In the genomic region with DNA sequence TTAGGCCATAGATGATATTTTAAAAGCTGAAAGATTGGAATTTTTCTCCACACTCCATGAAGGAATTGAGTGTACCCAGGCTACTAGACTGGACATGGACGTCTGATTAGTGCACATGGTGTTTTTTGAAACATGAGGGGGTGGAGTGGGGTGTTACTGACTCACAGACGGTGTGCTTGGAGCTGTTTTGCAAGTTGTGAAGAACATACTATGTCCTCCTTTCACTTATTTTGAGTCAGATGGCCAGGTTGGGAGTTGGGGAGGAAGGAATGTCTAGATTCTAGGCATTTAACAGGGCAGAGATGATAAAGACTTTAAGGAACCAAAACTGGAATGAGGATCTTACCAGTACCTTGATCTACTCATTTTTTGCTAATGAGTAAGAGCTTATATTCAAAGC, we compare ENCODE assay signal across 33 cellular contexts.
A peak's percentile ranks its signal among the peaks of the same experiment; 100 is the strongest.
DNase-seq lines count a peak whose midpoint lies in the region; ATAC-seq, FAIRE-seq and TF ChIP-seq lines count a peak whose summit lies in the region.
"Had no signal": no experiment of that assay in that cellular context is flagged by ENCODE, and none has a peak within 500 bp of the region (broad histone marks: within the 10 kb centered on the region; RNA-seq: fewer than 3 reads in every experiment).

No MANE protein-coding gene starts in this region.

- H3K4me1 ChIP-seq in H9 (ENCODE audit: insufficient read depth, low read length) (no peaks in the 10 kb centered on the region), mammary epithelial cell (ENCODE audit: insufficient read depth, low read length) (no peaks in the 10 kb centered on the region), upper lobe of right lung (no peaks in the 10 kb centered on the region)
- H3K4me1 ChIP-seq: gastrocnemius medialis, testis, vagina had no signal

- TF ChIP-seq CTCF in H9 (conservative IDR thresholded peaks at IDR 0.05) (no peak), mammary epithelial cell (conservative IDR thresholded peaks at IDR 0.05 in 1 of 2, IDR thresholded peaks at IDR 0.05 in 1 of 2; ENCODE audit: extremely low read depth in 1 of 2, insufficient read depth in 1 of 2, low read depth in 1 of 2, low read length in 2 of 2) (no peak), neural cell (IDR thresholded peaks at IDR 0.05; ENCODE audit: poor library complexity, severe bottlenecking) (no peak), upper lobe of right lung (IDR thresholded peaks at IDR 0.05) (no peak)

- H3K9ac ChIP-seq in H9 (ENCODE audit: extremely low read depth, insufficient read length, low read length) (no peak overlapping the region), mammary epithelial cell (ENCODE audit: insufficient read depth, low read length) (no peak overlapping the region), neural cell (ENCODE audit: low read length) (no peak overlapping the region)
- H3K9ac ChIP-seq: BLaER1 treated with 17β-estradiol and CSF1 and Interleukin-3, amounts not matched to agents 10 nM and 100 nM had no signal

- H2BK15ac ChIP-seq in H9 (ENCODE audit: low read depth, low read length), result no peak overlapping the region

- H3F3A ChIP-seq in neural cell (ENCODE audit: insufficient read depth, low read length, poor library complexity, severe bottlenecking), result peaks cover 3% of the 10 kb centered on the region

- H3K18ac ChIP-seq in H9 (ENCODE audit: insufficient read length, low read depth, low read length), result no peak overlapping the region

- DNase-seq in H9 (no peak), mammary epithelial cell (peak; percentile 66), upper lobe of right lung (no peak), frontal cortex (ENCODE audit: low spot score in 2 of 2) (no peak)
- no peak for DNase-seq in activated T-cell treated with anti-CD3 and anti-CD28 coated beads, Interleukin-2, amount 50 U/mL, for 48 hours
- DNase-seq: activated CD4-positive, alpha-beta T cell treated with anti-CD3 and anti-CD28 coated beads, Interleukin-2, amount 10 ng/mL, durations not matched to agents 24 days and 14 days; activated CD8-positive, alpha-beta memory T cell treated with anti-CD3 and anti-CD28 coated beads for 24 hours; activated effector memory CD4-positive, alpha-beta T cell treated with anti-CD3 and anti-CD28 coated beads, Interleukin-2, amount 50 U/mL, for 16 hours; central memory CD4-positive, alpha-beta T cell; cortex of kidney; DMS153; gastrocnemius medialis; H7; hippocampal formation; Kasumi-1; left cardiac atrium; mucosa of descending colon; NCI-H1694; NCI-H510A; OCI-M1; small intestine; stimulated activated CD4-positive, alpha-beta T cell treated with anti-CD3 and anti-CD28 coated beads, Interleukin-2, amount 100 ng/mL, for 24 hours; stimulated activated naive CD8-positive, alpha-beta T cell treated with anti-CD3 and anti-CD28 coated beads, Interleukin-15, Interleukin-2, amounts not matched to agents 100 U/mL and 50 U/mL, for 24 hours; testis had no signal

- dilution Hi-C loops in mammary epithelial cell (cut with HindIII; ENCODE audit: low sequenced_read_pairs), result no loop called here

- H3K36me3 ChIP-seq in mammary epithelial cell (ENCODE audit: insufficient read depth, low read length) (no peaks in the 10 kb centered on the region), neural cell (ENCODE audit: insufficient read depth, low read length) (peaks cover 2% of the 10 kb centered on the region), upper lobe of right lung (no peaks in the 10 kb centered on the region)
- H3K36me3 ChIP-seq: BLaER1 treated with 17β-estradiol and CSF1 and Interleukin-3, amounts not matched to agents 10 nM and 100 nM; gastrocnemius medialis; vagina had no signal

- H3K4me1 Mint-ChIP-seq in H9, result peaks cover 18 to 21% of the 10 kb centered on the region in 2 experiments
- H3K4me1 Mint-ChIP-seq: activated CD4-positive, alpha-beta T cell treated with anti-CD3 and anti-CD28 coated beads, Interleukin-2, amount 10 ng/mL, durations not matched to agents 24 days and 14 days had no signal

- no peak overlapping the region for H4K8ac ChIP-seq in H9 (replicated peaks; ENCODE audit: insufficient read length, low read depth, low read length)

- no peaks in the 10 kb centered on the region for H3K27me3 ChIP-seq in H9 (ENCODE audit: insufficient read depth, low read length)
- no peaks in the 10 kb centered on the region for H3K27me3 ChIP-seq in mammary epithelial cell (ENCODE audit: insufficient read depth, low read length)
- H3K27me3 ChIP-seq in neural cell (ENCODE audit: insufficient read depth, low read depth, low read length), result no peaks in the 10 kb centered on the region
- H3K27me3 ChIP-seq in upper lobe of right lung, result no peaks in the 10 kb centered on the region
- H3K27me3 ChIP-seq: BLaER1 treated with 17β-estradiol and CSF1 and Interleukin-3, amounts not matched to agents 10 nM and 100 nM; gastrocnemius medialis; testis; vagina had no signal

- no peaks in the 10 kb centered on the region for H3K79me1 ChIP-seq in H9 (ENCODE audit: insufficient read depth, low read depth, low read length, poor library complexity, severe bottlenecking)

- no CpG with 5 or more reads among the region's 2 CpGs for WGBS in H9 (ENCODE audit: extremely low coverage, insufficient read length, low lambda C conversion rate)
- WGBS in mammary epithelial cell (ENCODE audit: low coverage, missing lambda C conversion rate), result 5% methylated on average over 2 of the region's 2 CpGs

- H3K56ac ChIP-seq in H9 (ENCODE audit: insufficient read length, low read depth, low read length), result no peak overlapping the region

- peak overlapping the region in 2 of 3 experiments; percentile 2 to 65; a peak in 3 of 7 replicates for H3K27ac Mint-ChIP-seq in H9
- H3K27ac Mint-ChIP-seq: activated CD4-positive, alpha-beta T cell treated with anti-CD3 and anti-CD28 coated beads, Interleukin-2, amount 10 ng/mL, durations not matched to agents 24 days and 14 days; activated naive CD8-positive, alpha-beta T cell; natural killer cell treated with Interleukin-12 subunit alpha and Interleukin-12 subunit beta and Interleukin-15 and Interleukin-18, amount 100 ng/mL, for 72 hours; WTC11 had no signal

- no peaks in the 10 kb centered on the region for H3K9me3 ChIP-seq in H9 (ENCODE audit: control insufficient read depth, low read depth, low read length)
- H3K9me3 ChIP-seq in mammary epithelial cell (replicated peaks; ENCODE audit: insufficient read depth, low read length), result no peaks in the 10 kb centered on the region
- H3K9me3 ChIP-seq in neural cell (ENCODE audit: low read length), result no peaks in the 10 kb centered on the region
- H3K9me3 ChIP-seq in upper lobe of right lung, result no peaks in the 10 kb centered on the region
- H3K9me3 ChIP-seq: BLaER1 treated with 17β-estradiol and CSF1 and Interleukin-3, amounts not matched to agents 10 nM and 100 nM; gastrocnemius medialis; mucosa of descending colon; testis; vagina had no signal

- no peaks in the 10 kb centered on the region for H3K23me2 ChIP-seq in H9 (ENCODE audit: insufficient read length, low read depth, low read length, poor library complexity, severe bottlenecking)

- CTCF ChIA-PET in mammary epithelial cell (lab: Charles Lee; ENCODE audit: low non-redundant PET), result no interaction called here

- H4K20me1 ChIP-seq in H9 (ENCODE audit: control insufficient read depth, insufficient read depth, insufficient read length) (no peaks in the 10 kb centered on the region), mammary epithelial cell (ENCODE audit: insufficient read depth, low read length) (no peaks in the 10 kb centered on the region), neural cell (ENCODE audit: insufficient read depth) (no peaks in the 10 kb centered on the region)
- H4K20me1 ChIP-seq: BLaER1 treated with 17β-estradiol and CSF1 and Interleukin-3, amounts not matched to agents 10 nM and 100 nM had no signal

- no peaks in the 10 kb centered on the region for H3K9me2 ChIP-seq in neural cell (ENCODE audit: insufficient read depth, low read length)

- no peaks in the 10 kb centered on the region for H3K27me3 Mint-ChIP-seq in H9 (ENCODE audit: low read depth)
- H3K27me3 Mint-ChIP-seq: activated CD4-positive, alpha-beta T cell treated with anti-CD3 and anti-CD28 coated beads, Interleukin-2, amount 10 ng/mL, durations not matched to agents 24 days and 14 days; activated naive CD8-positive, alpha-beta T cell; natural killer cell treated with Interleukin-12 subunit alpha and Interleukin-12 subunit beta and Interleukin-15 and Interleukin-18, amount 100 ng/mL, for 72 hours had no signal

- no peak for FAIRE-seq in frontal cortex (lab: Jason Lieb, UNC)
- FAIRE-seq: GM12878, small intestine had no signal

- no peak overlapping the region for H2AK5ac ChIP-seq in H9 (ENCODE audit: insufficient read length, low read length)

- no peak overlapping the region for H2BK5ac ChIP-seq in H9 (ENCODE audit: insufficient read length, low read length)

- H3K27ac ChIP-seq in H9 (ENCODE audit: insufficient read length, low read depth, low read length) (no peak overlapping the region), mammary epithelial cell (ENCODE audit: insufficient read depth, low read depth, low read length) (no peak overlapping the region), neural cell (ENCODE audit: low read length) (peak overlapping the region; percentile 46), upper lobe of right lung (no peak overlapping the region)
- H3K27ac ChIP-seq: BLaER1 treated with 17β-estradiol and CSF1 and Interleukin-3, amounts not matched to agents 10 nM and 100 nM; gastrocnemius medialis; SK-N-MC; testis; vagina had no signal

- intact Hi-C loops in mammary epithelial cell (cut with micrococcal nuclease) (no loop called here), upper lobe of right lung (cut with DNase I) (no loop called here)

- H3K23ac ChIP-seq in H9 (ENCODE audit: insufficient read length, low read depth, low read length), result no peak overlapping the region

- no peak overlapping the region for H4K5ac ChIP-seq in H9 (ENCODE audit: insufficient read length, low read depth, low read length)

- BruUV-seq in mammary epithelial cell (replicated peaks; lab: Mats Ljungman, UMichigan), result no TSS peak

- no peak overlapping the region for H3K14ac ChIP-seq in H9 (ENCODE audit: insufficient read depth, low read length)

- no peak overlapping the region for H2BK12ac ChIP-seq in H9 (ENCODE audit: insufficient read length, low read depth, low read length)

- peaks cover 0 to 10% (median 7%) of the 10 kb centered on the region in 3 experiments; a peak in 5 of 7 replicates for H3K36me3 Mint-ChIP-seq in H9 (ENCODE audit: insufficient read depth in 1 of 3, low read depth in 3 of 3)
- H3K36me3 Mint-ChIP-seq: activated naive CD8-positive, alpha-beta T cell; natural killer cell treated with Interleukin-12 subunit alpha and Interleukin-12 subunit beta and Interleukin-15 and Interleukin-18, amount 100 ng/mL, for 72 hours had no signal

- no peak overlapping the region for H3K4me2 ChIP-seq in H9 (ENCODE audit: insufficient read depth, insufficient read length, low read length)
- no peak overlapping the region for H3K4me2 ChIP-seq in mammary epithelial cell (ENCODE audit: insufficient read depth, low read depth, low read length)
- H3K4me2 ChIP-seq in neural cell (ENCODE audit: low read length), result no peak overlapping the region
- H3K4me2 ChIP-seq: BLaER1 treated with 17β-estradiol and CSF1 and Interleukin-3, amounts not matched to agents 10 nM and 100 nM had no signal

- H3K4ac ChIP-seq in H9 (ENCODE audit: low read depth, low read length), result no peak overlapping the region

- H2AFZ ChIP-seq in H9 (ENCODE audit: low read length), result no peak overlapping the region
- peak overlapping the region; percentile 26 for H2AFZ ChIP-seq in mammary epithelial cell (ENCODE audit: low read depth, low read length)
- H2AFZ ChIP-seq in neural cell (ENCODE audit: low read depth, low read length), result no peak overlapping the region

- TF ChIP-seq RAD21 in neural cell (conservative IDR thresholded peaks at IDR 0.05), result no peak

- H3K79me2 ChIP-seq in H9 (ENCODE audit: insufficient read depth, low read length) (no peaks in the 10 kb centered on the region), mammary epithelial cell (ENCODE audit: insufficient read depth, low read length) (no peaks in the 10 kb centered on the region), neural cell (replicated peaks; ENCODE audit: insufficient read depth, low read length) (no peaks in the 10 kb centered on the region)

- no peaks in the 10 kb centered on the region for H3K9me3 Mint-ChIP-seq in H9
- H3K9me3 Mint-ChIP-seq: activated CD4-positive, alpha-beta T cell treated with anti-CD3 and anti-CD28 coated beads, Interleukin-2, amount 10 ng/mL, durations not matched to agents 24 days and 14 days had no signal

- no peak overlapping the region for H3T11ph ChIP-seq in H9 (ENCODE audit: low read length)

- H4K91ac ChIP-seq in H9 (ENCODE audit: insufficient read length, low read depth, low read length), result no peak overlapping the region

- ATAC-seq in upper lobe of right lung (peak; percentile 52), HG03432 (IDR thresholded peaks at IDR 0.05; ENCODE audit: unreplicated experiment) (no peak)
- ATAC-seq: gastrocnemius medialis; GM12878; left cardiac atrium; mucosa of descending colon; natural killer cell treated with Interleukin-12 subunit alpha and Interleukin-12 subunit beta and Interleukin-15 and Interleukin-18, amount 100 ng/mL, for 72 hours; stimulated activated naive CD8-positive, alpha-beta T cell treated with anti-CD3 and anti-CD28 coated beads, Interleukin-15, Interleukin-2, amounts not matched to agents 100 U/mL and 50 U/mL, for 24 hours; WTC11 had no signal

- H3K4me3 ChIP-seq in mammary epithelial cell (replicated peaks in 1 of 3; ENCODE audit: insufficient read depth in 1 of 3, low read depth in 2 of 3, low read length in 3 of 3), result no peak overlapping the region
- no peak overlapping the region for H3K4me3 ChIP-seq in neural cell (ENCODE audit: low read length)
- H3K4me3 ChIP-seq in upper lobe of right lung, result no peak overlapping the region
- H3K4me3 ChIP-seq: BLaER1 treated with 17β-estradiol and CSF1 and Interleukin-3, amounts not matched to agents 10 nM and 100 nM; gastrocnemius medialis; GM12878; mucosa of descending colon; SK-N-MC; testis; vagina had no signal

- in situ Hi-C loops in mammary epithelial cell (cut with MboI; ENCODE audit: low sequenced_read_pairs in 2 of 2), result no loop called here

- no peak overlapping the region for H3K4me3 Mint-ChIP-seq in H9
- H3K4me3 Mint-ChIP-seq: activated CD4-positive, alpha-beta T cell treated with anti-CD3 and anti-CD28 coated beads, Interleukin-2, amount 10 ng/mL, durations not matched to agents 24 days and 14 days; activated naive CD8-positive, alpha-beta T cell; natural killer cell treated with Interleukin-12 subunit alpha and Interleukin-12 subunit beta and Interleukin-15 and Interleukin-18, amount 100 ng/mL, for 72 hours; WTC11 had no signal

- H2BK120ac ChIP-seq in H9 (ENCODE audit: low read depth, low read length, poor library complexity, severe bottlenecking), result no peak overlapping the region

- no peak overlapping the region for H2BK20ac ChIP-seq in H9 (ENCODE audit: low read depth, low read length, poor library complexity, severe bottlenecking)

- TF ChIP-seq EP300 in neural cell (conservative IDR thresholded peaks at IDR 0.05; ENCODE audit: poor library complexity, severe bottlenecking), result no peak
